In the genomic region with DNA sequence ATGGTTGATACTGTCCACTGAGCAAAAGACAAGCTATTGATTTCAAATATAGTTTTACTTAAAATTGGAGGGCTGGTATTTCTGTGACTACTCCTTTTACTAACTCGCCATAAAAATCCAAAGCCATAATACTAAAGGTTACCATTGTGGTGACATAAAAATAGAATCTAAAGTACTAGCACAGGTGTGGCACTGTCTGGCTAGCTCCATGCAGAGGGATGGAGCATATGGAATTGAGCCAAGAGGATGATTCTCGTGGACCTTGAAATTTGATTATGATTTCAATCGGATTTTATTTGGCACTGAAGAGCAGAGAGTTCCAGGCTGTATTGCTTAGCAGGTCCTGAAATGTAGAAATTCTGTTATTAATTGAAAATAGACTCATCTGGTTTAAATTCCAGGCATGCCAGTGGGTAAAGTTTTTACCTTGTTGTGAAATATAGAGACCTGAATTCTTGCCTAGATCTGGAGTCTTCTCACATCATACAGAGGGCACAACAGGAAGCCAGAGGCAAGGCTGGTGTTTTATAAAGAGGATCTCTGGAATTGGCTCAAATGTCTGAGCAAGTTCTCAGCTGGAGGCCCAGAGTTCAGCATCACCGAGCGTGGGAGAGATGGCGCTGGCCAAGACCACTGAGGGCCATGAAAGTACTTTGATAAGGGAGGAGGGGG, we compare ENCODE assay signal across 1 cellular context.
TF ChIP-seq lines count a peak whose summit lies in the region.

No MANE protein-coding gene starts in this region.

TF ChIP-seq in HEK293, 187 proteins besides CTCF, POLR2A, EP300 and RAD21:
- TF ChIP-seq GLI4 (tag by site-specific recombination; IDR thresholded peaks at IDR 0.05) (no peak), ZNF76 (tag by site-specific recombination; IDR thresholded peaks at IDR 0.05; ENCODE audit: borderline replicate concordance, low read depth) (no peak), ZBTB17 (tag by site-specific recombination; IDR thresholded peaks at IDR 0.05) (peak; percentile 68)
- TF ChIP-seq, protein P1, sequence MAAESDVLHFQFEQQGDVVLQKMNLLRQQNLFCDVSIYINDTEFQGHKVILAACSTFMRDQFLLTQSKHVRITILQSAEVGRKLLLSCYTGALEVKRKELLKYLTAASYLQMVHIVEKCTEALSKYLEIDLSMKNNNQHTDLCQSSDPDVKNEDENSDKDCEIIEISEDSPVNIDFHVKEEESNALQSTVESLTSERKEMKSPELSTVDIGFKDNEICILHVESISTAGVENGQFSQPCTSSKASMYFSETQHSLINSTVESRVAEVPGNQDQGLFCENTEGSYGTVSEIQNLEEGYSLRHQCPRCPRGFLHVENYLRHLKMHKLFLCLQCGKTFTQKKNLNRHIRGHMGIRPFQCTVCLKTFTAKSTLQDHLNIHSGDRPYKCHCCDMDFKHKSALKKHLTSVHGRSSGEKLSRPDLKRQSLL (tag by site-specific recombination; IDR thresholded peaks at IDR 0.05) = no peak
